Comparison of ENCODE assay signal across 18 cellular contexts in the genomic region with DNA sequence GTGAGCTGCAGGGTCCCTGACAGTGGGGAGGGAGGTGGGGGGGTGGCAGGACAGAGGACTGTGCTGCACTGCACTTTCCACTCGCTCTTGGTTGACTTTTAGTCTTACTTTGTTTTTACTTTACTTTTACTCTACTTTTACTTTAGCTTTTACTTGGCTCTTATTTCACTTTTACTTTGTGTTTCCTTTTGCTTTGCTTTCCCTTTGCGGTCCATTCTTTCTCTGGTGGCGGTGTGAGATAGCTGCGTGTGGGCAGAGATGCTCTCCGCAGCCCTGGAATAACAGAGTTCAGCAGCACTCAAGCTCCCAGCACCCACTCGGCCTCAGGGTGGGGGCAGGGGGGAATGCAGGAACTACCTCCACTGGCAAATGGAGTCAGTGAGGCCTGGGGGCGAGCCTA. TPM values are rescaled to one million over a fixed set of nuclear protein-coding genes. Genes with fewer than 3 reads are reported as not detected.
DNase-seq lines count a peak whose midpoint lies in the region; ATAC-seq and TF ChIP-seq lines count a peak whose summit lies in the region.
"Had no signal": no experiment of that assay in that cellular context is flagged by ENCODE, and none has a peak within 500 bp of the region (broad histone marks: within the 10 kb centered on the region; RNA-seq: fewer than 3 reads in every experiment).

No MANE protein-coding gene starts in this region.

- peak; percentile 62 for ATAC-seq in activated T-helper 17 cell treated with anti-CD3 and anti-CD28 coated beads, Interleukin-2, amount 50 U/mL, for 72 hours (replicated peaks)
- ATAC-seq in GM18511 (IDR thresholded peaks at IDR 0.05; ENCODE audit: unreplicated experiment) = no peak
- ATAC-seq: Right ventricle myocardium inferior had no signal

- peaks cover 40% of the 10 kb centered on the region for H3K27me3 Mint-ChIP-seq in activated naive CD4-positive, alpha-beta T cell treated with anti-CD3 and anti-CD28 coated beads, Interleukin-2, amount 10 ng/mL, durations not matched to agents 7 days and 5 days
- H3K27me3 Mint-ChIP-seq in activated T-helper 17 cell treated with anti-CD3 and anti-CD28 coated beads, Interleukin-2, amount 50 U/mL, for 72 hours = no peaks in the 10 kb centered on the region

- no peaks in the 10 kb centered on the region for H3K9me3 Mint-ChIP-seq in activated naive CD4-positive, alpha-beta T cell treated with anti-CD3 and anti-CD28 coated beads, Interleukin-2, amount 10 ng/mL, durations not matched to agents 7 days and 5 days
- no peaks in the 10 kb centered on the region for H3K9me3 Mint-ChIP-seq in activated T-helper 17 cell treated with anti-CD3 and anti-CD28 coated beads, Interleukin-2, amount 50 U/mL, for 72 hours

- DNase-seq in activated naive CD4-positive, alpha-beta T cell treated with anti-CD3 and anti-CD28 coated beads, Interleukin-2, amount 10 ng/mL, durations not matched to agents 7 days and 5 days = no peak
- DNase-seq in activated naive CD4-positive, alpha-beta T cell treated with anti-CD3 and anti-CD28 coated beads, Interleukin-2, amount 50 U/mL, for 16 hours = no peak
- DNase-seq in osteoblast (ENCODE audit: insufficient read length, low spot score, missing footprints) = peak; percentile 66
- DNase-seq in H7 = no peak
- DNase-seq in SJCRH30 = no peak
- DNase-seq: DMS79, GOT3, NCI-H1105 treated with DMSO at 0.1 percent for 48 hours, NCI-H2107, NCI-H526, SW 1271, thyroid gland had no signal

- peak overlapping the region; percentile 70 for H3K27ac Mint-ChIP-seq in activated naive CD4-positive, alpha-beta T cell treated with anti-CD3 and anti-CD28 coated beads, Interleukin-2, amount 10 ng/mL, durations not matched to agents 7 days and 5 days
- H3K27ac Mint-ChIP-seq in activated T-helper 17 cell treated with anti-CD3 and anti-CD28 coated beads, Interleukin-2, amount 50 U/mL, for 72 hours = peak overlapping the region; percentile 66

- no peak overlapping the region for H3K4me3 Mint-ChIP-seq in activated naive CD4-positive, alpha-beta T cell treated with anti-CD3 and anti-CD28 coated beads, Interleukin-2, amount 10 ng/mL, durations not matched to agents 7 days and 5 days
- H3K4me3 Mint-ChIP-seq in activated T-helper 17 cell treated with anti-CD3 and anti-CD28 coated beads, Interleukin-2, amount 50 U/mL, for 72 hours = peak overlapping the region; percentile 53

- no peak overlapping the region for H3K27ac ChIP-seq in HEK293 (ENCODE audit: extremely low read depth, low read depth, low read length)
- H3K27ac ChIP-seq in osteoblast (ENCODE audit: low read depth, low read length) = no peak overlapping the region
- H3K27ac ChIP-seq in SJCRH30 = no peak overlapping the region
- H3K27ac ChIP-seq: neutrophil, thyroid gland had no signal

- no peak overlapping the region for H3K4me3 ChIP-seq in HEK293 (ENCODE audit: low read depth, low read length)
- no peak overlapping the region for H3K4me3 ChIP-seq in osteoblast (ENCODE audit: insufficient read depth, low read length)
- H3K4me3 ChIP-seq in H7 (ENCODE audit: insufficient read depth, low read depth, low read length) = no peak overlapping the region
- no peak overlapping the region for H3K4me3 ChIP-seq in SJCRH30
- H3K4me3 ChIP-seq: thyroid gland had no signal

- H3K4me1 ChIP-seq in HEK293 (ENCODE audit: control insufficient read depth, insufficient read depth, low read length) (no peaks in the 10 kb centered on the region), osteoblast (ENCODE audit: insufficient read depth, low read length) (peaks cover 6% of the 10 kb centered on the region), SJCRH30 (0 out of 2 replicates have a peak, but pooled peaks cover under 1% of the 10 kb centered on the region)

- TF ChIP-seq CTCF in HEK293 (tag by site-specific recombination; IDR thresholded peaks at IDR 0.05) (no peak), osteoblast (IDR thresholded peaks at IDR 0.05; ENCODE audit: extremely low read depth, low read depth, low read length) (no peak)

- H3K36me3 ChIP-seq in HEK293 (ENCODE audit: control insufficient read depth in 2 of 2, insufficient read depth in 1 of 2, low read length in 2 of 2) = no peaks in the 10 kb centered on the region
- no peaks in the 10 kb centered on the region for H3K36me3 ChIP-seq in osteoblast (ENCODE audit: insufficient read depth, low read length)
- no peaks in the 10 kb centered on the region for H3K36me3 ChIP-seq in H7 (replicated peaks; ENCODE audit: control insufficient read depth, insufficient read depth, low read length)
- no peaks in the 10 kb centered on the region; the same call in 1 of the 2 replicates for H3K36me3 ChIP-seq in SJCRH30
- H3K36me3 ChIP-seq: neutrophil, thyroid gland had no signal

- H3K4me1 Mint-ChIP-seq in activated naive CD4-positive, alpha-beta T cell treated with anti-CD3 and anti-CD28 coated beads, Interleukin-2, amount 10 ng/mL, durations not matched to agents 7 days and 5 days = peaks cover 7% of the 10 kb centered on the region
- H3K4me1 Mint-ChIP-seq in activated T-helper 17 cell treated with anti-CD3 and anti-CD28 coated beads, Interleukin-2, amount 50 U/mL, for 72 hours = peaks cover 6% of the 10 kb centered on the region

- H3K36me3 Mint-ChIP-seq in activated naive CD4-positive, alpha-beta T cell treated with anti-CD3 and anti-CD28 coated beads, Interleukin-2, amount 10 ng/mL, durations not matched to agents 7 days and 5 days = no peaks in the 10 kb centered on the region
- H3K36me3 Mint-ChIP-seq in activated T-helper 17 cell treated with anti-CD3 and anti-CD28 coated beads, Interleukin-2, amount 50 U/mL, for 72 hours (ENCODE audit: low read depth) = no peaks in the 10 kb centered on the region

- POLR2A ChIA-PET in HEK293 (lab: Yijun Ruan, JAX) = no interaction called here

- H3K27me3 ChIP-seq in osteoblast (ENCODE audit: insufficient read depth, low read length) (peaks cover 4% of the 10 kb centered on the region), H7 (ENCODE audit: control insufficient read depth, insufficient read depth, low read length) (peaks cover 19% of the 10 kb centered on the region), SJCRH30 (peaks cover 8% of the 10 kb centered on the region; the same call in 1 of the 2 replicates)
- H3K27me3 ChIP-seq: thyroid gland had no signal

- H3K4me2 ChIP-seq in osteoblast (ENCODE audit: insufficient read depth, low read length) = no peak overlapping the region

- H4K20me1 ChIP-seq in osteoblast (ENCODE audit: insufficient read depth, low read length) = no peaks in the 10 kb centered on the region

- peak overlapping the region; percentile 41 for H2AFZ ChIP-seq in osteoblast (ENCODE audit: low read length)

- H3K9me3 ChIP-seq in HEK293 (ENCODE audit: control insufficient read depth, insufficient read depth, low read depth, low read length) (no peaks in the 10 kb centered on the region), osteoblast (ENCODE audit: low read depth, low read length) (no peaks in the 10 kb centered on the region), SJCRH30 (replicated peaks) (no peaks in the 10 kb centered on the region)
- H3K9me3 ChIP-seq: neutrophil, thyroid gland had no signal

- CTCF ChIA-PET in activated naive CD4-positive, alpha-beta T cell treated with anti-CD3 and anti-CD28 coated beads, Interleukin-2, amount 10 ng/mL, durations not matched to agents 7 days and 5 days (lab: Charles Lee) = no interaction called here
- CTCF ChIA-PET in HEK293 (lab: Yijun Ruan, JAX) = interaction anchor here (0.6 to 1.6 kb wide), 2 partner anchors 28 to 32 kb away, joined by 4 to 9 read pairs; no protein-coding TSS in a partner anchor

- H3K79me2 ChIP-seq in osteoblast (ENCODE audit: insufficient read depth, low read length) = no peaks in the 10 kb centered on the region

TF ChIP-seq in HEK293, 187 proteins besides CTCF, POLR2A, EP300 and RAD21:
- TF ChIP-seq ZFHX2 (tag by site-specific recombination; conservative IDR thresholded peaks at IDR 0.05) = 0 out of 2 replicates have a peak, but pooled peaks have one; percentile 15
- TF ChIP-seq, protein P1, sequence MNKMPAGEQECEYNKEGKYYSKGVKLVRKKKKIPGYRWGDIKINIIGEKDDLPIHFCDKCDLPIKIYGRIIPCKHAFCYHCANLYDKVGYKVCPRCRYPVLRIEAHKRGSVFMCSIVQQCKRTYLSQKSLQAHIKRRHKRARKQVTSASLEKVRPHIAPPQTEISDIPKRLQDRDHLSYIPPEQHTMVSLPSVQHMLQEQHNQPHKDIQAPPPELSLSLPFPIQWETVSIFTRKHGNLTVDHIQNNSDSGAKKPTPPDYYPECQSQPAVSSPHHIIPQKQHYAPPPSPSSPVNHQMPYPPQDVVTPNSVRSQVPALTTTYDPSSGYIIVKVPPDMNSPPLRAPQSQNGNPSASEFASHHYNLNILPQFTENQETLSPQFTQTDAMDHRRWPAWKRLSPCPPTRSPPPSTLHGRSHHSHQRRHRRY (tag by site-specific recombination; IDR thresholded peaks at IDR 0.05) = no peak
- no peak for TF ChIP-seq ZNF248 (tag by site-specific recombination; IDR thresholded peaks at IDR 0.05)
- TF ChIP-seq ZSCAN23 (tag by site-specific recombination; IDR thresholded peaks at IDR 0.05) = no peak
- TF ChIP-seq BCL11A (tag by site-specific recombination; IDR thresholded peaks at IDR 0.05; ENCODE audit: low read depth) = no peak
- TF ChIP-seq EGR2 (tag by site-specific recombination; IDR thresholded peaks at IDR 0.05; ENCODE audit: low read depth) = peak; percentile 66
- TF ChIP-seq MEIS1 (CRISPR knock-in tag; IDR thresholded peaks at IDR 0.05; ENCODE audit: borderline replicate concordance) = no peak
- peak; percentile 100 for TF ChIP-seq PRDM1 (tag by site-specific recombination; IDR thresholded peaks at IDR 0.05)
- TF ChIP-seq ZNF623 (tag by site-specific recombination; IDR thresholded peaks at IDR 0.05) = no peak

RNA-seq across cellular contexts. Expression of a gene that starts 4.7 kb away (rescaled TPM):
- under 1 TPM in 1 of 2 donors, not detected in 1; 0.66 TPM for total RNA-seq in activated T-helper 17 cell treated with anti-CD3 and anti-CD28 coated beads, Interleukin-2, amount 50 U/mL, for 72 hours
- 0.59 and 1.1 TPM in 2 replicates for total RNA-seq in osteoblast
- total RNA-seq in H7 (2014; rRNA removed; shearing (Covaris generic)) = 0.24 and 0.37 TPM in 2 replicates
- total RNA-seq in SJCRH30 (2014; rRNA removed; shearing (Covaris generic)) = not detected in 2 replicates
- total RNA-seq: fibroblast of villous mesenchyme, Right ventricle myocardium inferior had no signal

RNA-seq across cellular contexts. Expression of a gene that starts 5.3 kb away (rescaled TPM):
- total RNA-seq in activated T-helper 17 cell treated with anti-CD3 and anti-CD28 coated beads, Interleukin-2, amount 50 U/mL, for 72 hours = 1 to 10 TPM in 1 of 2 donors, under 1 TPM in 1; 0.95 to 1.3 TPM
- total RNA-seq in osteoblast = 3.6 and 4.4 TPM in 2 replicates
- total RNA-seq in H7 (2014; rRNA removed; shearing (Covaris generic)) = 0.67 and 0.80 TPM in 2 replicates
- 0.59 and 0.76 TPM in 2 replicates for total RNA-seq in SJCRH30 (2014; rRNA removed; shearing (Covaris generic))
